8 cellular contexts compared by ENCODE assay signal in genomic region chr21:42496839-42497202, GRCh38. TPM values are rescaled to one million over a fixed set of nuclear protein-coding genes. Genes with fewer than 3 reads are reported as not detected.
A peak's percentile ranks its signal among the peaks of the same experiment; 100 is the strongest.
DNase-seq lines count a peak whose midpoint lies in the region; ATAC-seq and FAIRE-seq lines count a peak whose summit lies in the region.

No MANE protein-coding gene starts in this region.

- H3K4me3 Mint-ChIP-seq in activated naive CD4-positive, alpha-beta T cell treated with anti-CD3 and anti-CD28 coated beads, Interleukin-2, amount 50 U/mL, for 24 hours, result peak overlapping the region; percentile 87
- peak overlapping the region; percentile 86 for H3K4me3 Mint-ChIP-seq in activated naive CD8-positive, alpha-beta T cell treated with anti-CD3 and anti-CD28 coated beads for 36 hours
- H3K4me3 Mint-ChIP-seq in stimulated activated naive B cell treated with anti-CD40 and anti-IgM and Interleukin-4, amounts not matched to agents 10 μg/mL and 1 μg/mL and 100 μg/mL, for 72 hours, result peak overlapping the region; percentile 87 to 95

- H3K4me3 ChIP-seq in iPS-18c (ENCODE audit: insufficient read depth, low read depth, low read length), result peak overlapping the region; percentile 80

- peak overlapping the region; percentile 31 for H3K27ac Mint-ChIP-seq in activated naive CD4-positive, alpha-beta T cell treated with anti-CD3 and anti-CD28 coated beads, Interleukin-2, amount 50 U/mL, for 24 hours
- H3K27ac Mint-ChIP-seq in activated naive CD8-positive, alpha-beta T cell treated with anti-CD3 and anti-CD28 coated beads for 36 hours, result peak overlapping the region; percentile 42
- peak overlapping the region; percentile 94 for H3K27ac Mint-ChIP-seq in stimulated activated naive B cell treated with anti-CD40 and anti-IgM and Interleukin-4, amounts not matched to agents 10 μg/mL and 1 μg/mL and 100 μg/mL, for 72 hours

- no peaks in the 10 kb centered on the region for H3K9me3 ChIP-seq in iPS-18c (ENCODE audit: control insufficient read depth, insufficient read depth, low read length)

- H3K4me1 Mint-ChIP-seq in activated naive CD4-positive, alpha-beta T cell treated with anti-CD3 and anti-CD28 coated beads, Interleukin-2, amount 50 U/mL, for 24 hours, result peaks cover 19% of the 10 kb centered on the region
- peaks cover 14% of the 10 kb centered on the region for H3K4me1 Mint-ChIP-seq in activated naive CD8-positive, alpha-beta T cell treated with anti-CD3 and anti-CD28 coated beads for 36 hours
- H3K4me1 Mint-ChIP-seq in stimulated activated naive B cell treated with anti-CD40 and anti-IgM and Interleukin-4, amounts not matched to agents 10 μg/mL and 1 μg/mL and 100 μg/mL, for 72 hours, result peaks cover 16% of the 10 kb centered on the region in 2 donors

- H3K36me3 Mint-ChIP-seq in activated naive CD4-positive, alpha-beta T cell treated with anti-CD3 and anti-CD28 coated beads, Interleukin-2, amount 50 U/mL, for 24 hours, result no peaks in the 10 kb centered on the region
- no peaks in the 10 kb centered on the region for H3K36me3 Mint-ChIP-seq in activated naive CD8-positive, alpha-beta T cell treated with anti-CD3 and anti-CD28 coated beads for 36 hours
- H3K36me3 Mint-ChIP-seq in stimulated activated naive B cell treated with anti-CD40 and anti-IgM and Interleukin-4, amounts not matched to agents 10 μg/mL and 1 μg/mL and 100 μg/mL, for 72 hours, result no peaks in the 10 kb centered on the region

- no peaks in the 10 kb centered on the region for H3K9me3 Mint-ChIP-seq in activated naive CD4-positive, alpha-beta T cell treated with anti-CD3 and anti-CD28 coated beads, Interleukin-2, amount 50 U/mL, for 24 hours
- H3K9me3 Mint-ChIP-seq in activated naive CD8-positive, alpha-beta T cell treated with anti-CD3 and anti-CD28 coated beads for 36 hours, result no peaks in the 10 kb centered on the region
- no peaks in the 10 kb centered on the region for H3K9me3 Mint-ChIP-seq in stimulated activated naive B cell treated with anti-CD40 and anti-IgM and Interleukin-4, amounts not matched to agents 10 μg/mL and 1 μg/mL and 100 μg/mL, for 72 hours

- DNase-seq in activated naive CD4-positive, alpha-beta T cell (lab: John Stamatoyannopoulos, UW), result no peak
- DNase-seq in activated naive CD8-positive, alpha-beta T cell treated with anti-CD3 and anti-CD28 coated beads for 36 hours, result no peak
- DNase-seq in stimulated activated naive B cell treated with anti-CD40 and anti-IgM and Interleukin-4, amounts not matched to agents 10 μg/mL and 1 μg/mL and 100 μg/mL, for 72 hours, result no peak
- no peak for DNase-seq in GM19239 (ENCODE audit: insufficient read length, low spot score)
- no peak for DNase-seq in AG08396 (ENCODE audit: low spot score)

- FAIRE-seq in GM19239 (lab: Jason Lieb, UNC), result no peak

- ATAC-seq in stimulated activated naive B cell treated with anti-CD40 and anti-IgM and Interleukin-4, amounts not matched to agents 10 μg/mL and 1 μg/mL and 100 μg/mL, for 72 hours (replicated peaks), result peak; percentile 2 to 4
- no peak for ATAC-seq in HG02571 (IDR thresholded peaks at IDR 0.05; ENCODE audit: unreplicated experiment)

- no peaks in the 10 kb centered on the region for H3K27me3 Mint-ChIP-seq in activated naive CD4-positive, alpha-beta T cell treated with anti-CD3 and anti-CD28 coated beads, Interleukin-2, amount 50 U/mL, for 24 hours
- H3K27me3 Mint-ChIP-seq in activated naive CD8-positive, alpha-beta T cell treated with anti-CD3 and anti-CD28 coated beads for 36 hours, result no peaks in the 10 kb centered on the region
- H3K27me3 Mint-ChIP-seq in stimulated activated naive B cell treated with anti-CD40 and anti-IgM and Interleukin-4, amounts not matched to agents 10 μg/mL and 1 μg/mL and 100 μg/mL, for 72 hours, result peaks cover 0 to 4% of the 10 kb centered on the region in 2 donors

RNA-seq across cellular contexts. Expression of gene RSPH1, which starts 0.8 kb away (rescaled TPM):
- total RNA-seq in activated naive CD8-positive, alpha-beta T cell treated with anti-CD3 and anti-CD28 coated beads for 36 hours, result under 1 TPM in 1 of 2 experiments, not detected in 1; 0.32 TPM

RNA-seq across cellular contexts. Expression of gene SLC37A1, which starts 16.8 kb away (rescaled TPM):
- 10 to 100 TPM; 15.7 to 17.5 TPM for total RNA-seq in activated naive CD8-positive, alpha-beta T cell treated with anti-CD3 and anti-CD28 coated beads for 36 hours

Comparison
In these comparisons a context has a peak if more than half of its experiments do, and no peak if none do; other contexts are left out.
1. H3K27ac Mint-ChIP-seq: peak in every context shown above with its lines; median percentile 94 in stimulated activated naive B cell treated with anti-CD40 and anti-IgM and Interleukin-4, amounts not matched to agents 10 μg/mL and 1 μg/mL and 100 μg/mL, for 72 hours; 42 in activated naive CD8-positive, alpha-beta T cell treated with anti-CD3 and anti-CD28 coated beads for 36 hours; 31 in activated naive CD4-positive, alpha-beta T cell treated with anti-CD3 and anti-CD28 coated beads, Interleukin-2, amount 50 U/mL, for 24 hours.